ENCODE assay signal across 17 cellular contexts in the genomic region with DNA sequence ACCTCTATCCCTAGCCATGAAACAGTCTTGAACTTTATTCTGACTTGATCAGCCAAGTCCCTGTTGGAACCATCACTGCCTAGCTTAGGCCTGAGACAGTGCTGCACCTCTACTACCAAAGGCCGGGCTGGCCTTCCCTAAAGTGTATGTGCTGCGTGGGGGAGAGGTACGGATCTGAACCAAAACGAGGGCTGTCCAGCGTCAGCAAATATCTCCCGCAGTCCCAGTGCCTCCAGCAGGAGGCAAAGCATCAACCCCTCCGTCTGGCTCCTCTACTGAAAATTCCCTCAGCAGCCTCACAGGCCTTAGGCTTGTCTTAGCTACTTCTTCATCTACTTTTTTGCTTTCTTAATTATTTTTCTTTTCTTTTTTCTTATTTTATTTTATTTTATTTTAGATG. TPM values are rescaled to one million over a fixed set of nuclear protein-coding genes. Genes with fewer than 3 reads are reported as not detected.
"Had no signal": no experiment of that assay in that cellular context is flagged by ENCODE, and none has a peak within 500 bp of the region (broad histone marks: within the 10 kb centered on the region; RNA-seq: fewer than 3 reads in every experiment).

No MANE protein-coding gene starts in this region.

- H3K4me1 Mint-ChIP-seq: activated CD4-positive, alpha-beta T cell treated with anti-CD3 and anti-CD28 coated beads, Interleukin-2, amount 10 ng/mL, durations not matched to agents 7 days and 5 days; brain; nephron progenitor cell; stimulated activated memory B cell treated with anti-CD40 and anti-IgM and Interleukin-4, amounts not matched to agents 10 μg/mL and 1 μg/mL and 100 μg/mL, for 72 hours; T-helper 17 cell had no signal

- H3K27me3 ChIP-seq: ovary, tibial nerve had no signal

- ATAC-seq: stimulated activated memory B cell treated with anti-CD40 and anti-IgM and Interleukin-4, amounts not matched to agents 10 μg/mL and 1 μg/mL and 100 μg/mL, for 72 hours; T-helper 17 cell had no signal

- FAIRE-seq: islet of Langerhans, small intestine had no signal

- DNase-seq: activated CD4-positive, alpha-beta T cell treated with anti-CD3 and anti-CD28 coated beads, Interleukin-2, amount 10 ng/mL, durations not matched to agents 7 days and 5 days; activated CD4-positive, CD25-positive, alpha-beta regulatory T cell; amygdala; cerebellar nuclear complex; dermis blood vessel endothelial cell; left ventricle myocardium inferior; mesenchymal stem cell; nephron progenitor cell; ovary; small intestine; T-helper 17 cell had no signal

- H3K27ac ChIP-seq: left ventricle myocardium inferior, ovary, tibial nerve had no signal

- H3K9me3 Mint-ChIP-seq: activated CD4-positive, alpha-beta T cell treated with anti-CD3 and anti-CD28 coated beads, Interleukin-2, amount 10 ng/mL, durations not matched to agents 7 days and 5 days; activated T-helper 2 cell treated with anti-CD3 and anti-CD28 coated beads, Interferon-gamma antibody, Interleukin-2, Interleukin-4, amounts not matched to agents 10 μg/mL and 5 μg/mL and 100 μg/mL, durations not matched to agents 14 hours and 24 hours and 36 hours; nephron progenitor cell; stimulated activated memory B cell treated with anti-CD40 and anti-IgM and Interleukin-4, amounts not matched to agents 10 μg/mL and 1 μg/mL and 100 μg/mL, for 72 hours had no signal

- H3K36me3 ChIP-seq: ovary had no signal

- H3K4me3 Mint-ChIP-seq: activated CD4-positive, alpha-beta T cell treated with anti-CD3 and anti-CD28 coated beads, Interleukin-2, amount 10 ng/mL, durations not matched to agents 7 days and 5 days; activated naive CD8-positive, alpha-beta T cell; brain; nephron progenitor cell; stimulated activated memory B cell treated with anti-CD40 and anti-IgM and Interleukin-4, amounts not matched to agents 10 μg/mL and 1 μg/mL and 100 μg/mL, for 72 hours; T-helper 17 cell had no signal

- H3K27ac Mint-ChIP-seq: activated CD4-positive, alpha-beta T cell treated with anti-CD3 and anti-CD28 coated beads, Interleukin-2, amount 10 ng/mL, durations not matched to agents 7 days and 5 days; activated naive CD8-positive, alpha-beta T cell; activated T-helper 2 cell treated with anti-CD3 and anti-CD28 coated beads, Interferon-gamma antibody, Interleukin-2, Interleukin-4, amounts not matched to agents 10 μg/mL and 5 μg/mL and 100 μg/mL, durations not matched to agents 14 hours and 24 hours and 36 hours; brain; nephron progenitor cell; stimulated activated memory B cell treated with anti-CD40 and anti-IgM and Interleukin-4, amounts not matched to agents 10 μg/mL and 1 μg/mL and 100 μg/mL, for 72 hours; T-helper 17 cell had no signal

- H3K27me3 Mint-ChIP-seq: activated CD4-positive, alpha-beta T cell treated with anti-CD3 and anti-CD28 coated beads, Interleukin-2, amount 10 ng/mL, durations not matched to agents 7 days and 5 days; activated naive CD8-positive, alpha-beta T cell; brain had no signal

- H3K36me3 Mint-ChIP-seq: activated naive CD8-positive, alpha-beta T cell; stimulated activated memory B cell treated with anti-CD40 and anti-IgM and Interleukin-4, amounts not matched to agents 10 μg/mL and 1 μg/mL and 100 μg/mL, for 72 hours had no signal

- H3K4me3 ChIP-seq: left ventricle myocardium inferior, ovary, tibial nerve had no signal

- H3K9me3 ChIP-seq: left ventricle myocardium inferior, ovary, tibial nerve had no signal

- H3K4me1 ChIP-seq: tibial nerve had no signal

RNA-seq across cellular contexts. Expression of gene KIF26B, which starts 33.3 kb away (rescaled TPM):
- total RNA-seq: activated CD4-positive, alpha-beta T cell treated with anti-CD3 and anti-CD28 coated beads, Interleukin-2, amount 10 ng/mL, durations not matched to agents 7 days and 5 days; T-helper 17 cell had no signal
